In the genomic region with DNA sequence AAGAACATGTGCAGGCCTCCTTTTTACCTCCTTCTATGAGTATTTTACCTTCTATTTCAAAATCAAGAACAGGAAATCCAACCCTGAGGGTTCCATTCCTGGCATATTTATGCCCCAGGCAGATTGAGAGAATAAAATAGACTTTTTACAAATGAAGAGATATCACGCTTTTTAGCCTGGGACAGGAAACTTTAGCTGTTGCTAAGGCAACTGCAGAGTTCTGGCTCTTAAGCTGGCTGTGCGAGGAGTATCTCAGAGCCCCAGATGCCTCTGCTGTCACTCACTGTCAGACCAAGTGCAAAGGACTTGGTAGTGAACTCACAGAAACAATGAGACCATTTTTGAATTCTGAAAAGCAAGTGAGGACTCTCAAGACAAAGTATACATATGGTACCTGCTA, we compare ENCODE assay signal across 15 cellular contexts.
A peak's percentile ranks its signal among the peaks of the same experiment; 100 is the strongest.
DNase-seq lines count a peak whose midpoint lies in the region; ATAC-seq, FAIRE-seq and TF ChIP-seq lines count a peak whose summit lies in the region.
"Had no signal": no experiment of that assay in that cellular context is flagged by ENCODE, and none has a peak within 500 bp of the region (broad histone marks: within the 10 kb centered on the region; RNA-seq: fewer than 3 reads in every experiment).

No MANE protein-coding gene starts in this region.

- H3K27me3 ChIP-seq in left ventricle myocardium inferior (ENCODE audit: low read depth): no peaks in the 10 kb centered on the region
- no peaks in the 10 kb centered on the region for H3K27me3 ChIP-seq in K562 (ENCODE audit: control insufficient read depth in 2 of 2, insufficient read depth in 2 of 2, low read length in 2 of 2)
- H3K27me3 ChIP-seq in sigmoid colon: no peaks in the 10 kb centered on the region

- H3K9ac ChIP-seq in K562 (ENCODE audit: insufficient read depth in 1 of 2, low read depth in 2 of 2, low read length in 2 of 2): peak overlapping the region in 1 of 2 experiments; percentile 15; a peak in 1 of 4 replicates

- peak overlapping the region; percentile 17; the same call in 1 of the 2 replicates for H3K4me2 ChIP-seq in K562 (ENCODE audit: insufficient read depth, low read length)
- H3K4me2 ChIP-seq: A549 had no signal

- H3K9me3 ChIP-seq in left ventricle myocardium inferior (replicated peaks) (no peaks in the 10 kb centered on the region), K562 (replicated peaks; ENCODE audit: control insufficient read depth, insufficient read depth, low read depth, low read length) (no peaks in the 10 kb centered on the region), sigmoid colon (no peaks in the 10 kb centered on the region)
- H3K9me3 ChIP-seq: A549 had no signal

- no peaks in the 10 kb centered on the region for H3K36me3 ChIP-seq in left ventricle myocardium inferior
- H3K36me3 ChIP-seq in K562 (ENCODE audit: control insufficient read depth, insufficient read depth, low read length): peaks cover 36% of the 10 kb centered on the region
- H3K36me3 ChIP-seq in sigmoid colon: no peaks in the 10 kb centered on the region

- no peak for DNase-seq in left ventricle myocardium inferior
- DNase-seq in Right ventricle myocardium superior: no peak
- peak in 2 of 4 experiments; percentile 30 to 57 for DNase-seq in K562 (ENCODE audit: extremely low read depth in 1 of 4, low spot score in 3 of 4)
- DNase-seq in left kidney (ENCODE audit: low read depth, low spot score): peak; percentile 19
- no peak for DNase-seq in SHP77 treated with DMSO at 0.1 percent for 48 hours (lab: John Stamatoyannopoulos, UW)
- DNase-seq in GM10248 (ENCODE audit: extremely low spot score): no peak
- no peak for DNase-seq in sigmoid colon
- DNase-seq: HFFc6, KBM-7, NCI-H1436 treated with DMSO at 0.1 percent for 48 hours, NCI-H2081, NCI-H524 had no signal

- POLR2A ChIA-PET in K562 (lab: Yijun Ruan, JAX): interaction anchor here (0.9 kb wide), 2 partner anchors 63 to 76 kb away, joined by 4 read pairs; a partner anchor contains a TSS
- POLR2A ChIA-PET in GM10248 (lab: Yijun Ruan, JAX): no interaction called here

- peak; percentile 57 for FAIRE-seq in K562 (lab: Jason Lieb, UNC)
- FAIRE-seq: A549 had no signal

- H3K27ac ChIP-seq in left ventricle myocardium inferior (replicated peaks) (peak overlapping the region; percentile 65), K562 (ENCODE audit: extremely low read depth, low read depth, low read length) (peak overlapping the region; percentile 53; the same call in 1 of the 3 replicates), sigmoid colon (no peak overlapping the region)
- H3K27ac ChIP-seq: A549, C4-2B had no signal

- in situ Hi-C loops in K562 (cut with MboI): no loop called here

- peaks cover 63% of the 10 kb centered on the region for H3K79me2 ChIP-seq in K562 (ENCODE audit: control insufficient read depth, insufficient read depth, low read length)

- TF ChIP-seq RAD21 in K562 (CRISPR knock-in tag; conservative IDR thresholded peaks at IDR 0.05 in 1 of 2, IDR thresholded peaks at IDR 0.05 in 1 of 2): no peak

- intact Hi-C loops in left ventricle myocardium inferior (cut with micrococcal nuclease) (no loop called here), Right ventricle myocardium superior (cut with DNase I) (no loop called here), K562 (cut with micrococcal nuclease) (no loop called here), sigmoid colon (cut with DNase I) (no loop called here)

- no peaks in the 10 kb centered on the region for H3K9me1 ChIP-seq in K562 (ENCODE audit: control insufficient read depth, insufficient read depth, low read length)

- no peak for TF ChIP-seq CTCF in left ventricle myocardium inferior (IDR thresholded peaks at IDR 0.05; ENCODE audit: borderline replicate concordance)
- no peak for TF ChIP-seq CTCF in K562 (IDR thresholded peaks at IDR 0.05 in 2 of 3, conservative IDR thresholded peaks at IDR 0.05 in 1 of 3; ENCODE audit: insufficient read depth in 2 of 3, low read depth in 1 of 3, low read length in 3 of 3)
- TF ChIP-seq CTCF in GM10248 (IDR thresholded peaks at IDR 0.05; ENCODE audit: control extremely low read depth, extremely low read depth, low read depth, missing control alignments): no peak
- no peak for TF ChIP-seq CTCF in sigmoid colon (IDR thresholded peaks at IDR 0.05)

- no TSS peak for BruUV-seq in K562 (replicated peaks; lab: Mats Ljungman, UMichigan)

- H4K20me1 ChIP-seq in K562 (replicated peaks; ENCODE audit: control insufficient read depth, insufficient read depth, low read length): no peaks in the 10 kb centered on the region

- peaks cover 30% of the 10 kb centered on the region for H3K4me1 ChIP-seq in left ventricle myocardium inferior
- peaks cover 0 to 51% of the 10 kb centered on the region in 2 experiments; a peak in 4 of 5 replicates for H3K4me1 ChIP-seq in K562 (replicated peaks in 1 of 2; ENCODE audit: control insufficient read depth in 2 of 2, insufficient read depth in 2 of 2, low read length in 2 of 2)
- no peaks in the 10 kb centered on the region for H3K4me1 ChIP-seq in sigmoid colon

- peak overlapping the region; percentile 2; the same call in 1 of the 2 replicates for H2AFZ ChIP-seq in K562 (ENCODE audit: low read depth, low read length)

- H3K4me3 ChIP-seq in left ventricle myocardium inferior (no peak overlapping the region), K562 (no peak overlapping the region), sigmoid colon (no peak overlapping the region)
- H3K4me3 ChIP-seq: A549 had no signal

- TF ChIP-seq EP300 in K562 (IDR thresholded peaks at IDR 0.05; ENCODE audit: low read length): no peak
- no peak for TF ChIP-seq EP300 in sigmoid colon (IDR thresholded peaks at IDR 0.05)

- WGBS in K562 (ENCODE audit: insufficient coverage, low coverage, missing lambda C conversion rate): 57% methylated on average over 2 of the region's 2 CpGs
- 59 to 87% methylated on average over 2 of the region's 2 CpGs for WGBS in sigmoid colon, 2 donors

- CTCF ChIA-PET in K562 (lab: Yijun Ruan, JAX; ENCODE audit: low intra/inter-chr PET ratio) (no interaction called here), GM10248 (lab: Yijun Ruan, JAX) (interaction anchor here (0.8 to 1.3 kb wide), 3 partner anchors 33 to 104 kb away, joined by 3 to 5 read pairs (median 4); no protein-coding TSS in a partner anchor)

- TF ChIP-seq POLR2A in K562 (conservative IDR thresholded peaks at IDR 0.05) (no peak), sigmoid colon (IDR thresholded peaks at IDR 0.05) (no peak)

- ATAC-seq in Right ventricle myocardium superior (ENCODE audit: poor library complexity) (no peak), K562 (peak; percentile 60), GM21360 (IDR thresholded peaks at IDR 0.05; ENCODE audit: unreplicated experiment) (no peak)
- ATAC-seq: A549 had no signal

TF ChIP-seq in K562, 482 proteins besides CTCF, POLR2A, EP300 and RAD21 (continues in another document):
- TF ChIP-seq ZNF224 (CRISPR knock-in tag; IDR thresholded peaks at IDR 0.05): no peak
- TF ChIP-seq, protein P1, sequence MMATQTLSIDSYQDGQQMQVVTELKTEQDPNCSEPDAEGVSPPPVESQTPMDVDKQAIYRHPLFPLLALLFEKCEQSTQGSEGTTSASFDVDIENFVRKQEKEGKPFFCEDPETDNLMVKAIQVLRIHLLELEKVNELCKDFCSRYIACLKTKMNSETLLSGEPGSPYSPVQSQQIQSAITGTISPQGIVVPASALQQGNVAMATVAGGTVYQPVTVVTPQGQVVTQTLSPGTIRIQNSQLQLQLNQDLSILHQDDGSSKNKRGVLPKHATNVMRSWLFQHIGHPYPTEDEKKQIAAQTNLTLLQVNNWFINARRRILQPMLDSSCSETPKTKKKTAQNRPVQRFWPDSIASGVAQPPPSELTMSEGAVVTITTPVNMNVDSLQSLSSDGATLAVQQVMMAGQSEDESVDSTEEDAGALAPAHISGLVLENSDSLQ (IDR thresholded peaks at IDR 0.05): peak; percentile 93
- no peak for TF ChIP-seq SMC3 (conservative IDR thresholded peaks at IDR 0.05; ENCODE audit: insufficient read depth, low read depth, low read length)
- peak; percentile 44; the same call in 1 of the 2 replicates for TF ChIP-seq TCF3 (CRISPR knock-in tag; IDR thresholded peaks at IDR 0.05)
- TF ChIP-seq, protein P2, sequence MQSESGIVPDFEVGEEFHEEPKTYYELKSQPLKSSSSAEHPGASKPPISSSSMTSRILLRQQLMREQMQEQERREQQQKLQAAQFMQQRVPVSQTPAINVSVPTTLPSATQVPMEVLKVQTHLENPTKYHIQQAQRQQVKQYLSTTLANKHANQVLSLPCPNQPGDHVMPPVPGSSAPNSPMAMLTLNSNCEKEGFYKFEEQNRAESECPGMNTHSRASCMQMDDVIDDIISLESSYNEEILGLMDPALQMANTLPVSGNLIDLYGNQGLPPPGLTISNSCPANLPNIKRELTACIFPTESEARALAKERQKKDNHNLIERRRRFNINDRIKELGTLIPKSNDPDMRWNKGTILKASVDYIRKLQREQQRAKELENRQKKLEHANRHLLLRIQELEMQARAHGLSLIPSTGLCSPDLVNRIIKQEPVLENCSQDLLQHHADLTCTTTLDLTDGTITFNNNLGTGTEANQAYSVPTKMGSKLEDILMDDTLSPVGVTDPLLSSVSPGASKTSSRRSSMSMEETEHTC (IDR thresholded peaks at IDR 0.05): no peak
- TF ChIP-seq, protein P3, sequence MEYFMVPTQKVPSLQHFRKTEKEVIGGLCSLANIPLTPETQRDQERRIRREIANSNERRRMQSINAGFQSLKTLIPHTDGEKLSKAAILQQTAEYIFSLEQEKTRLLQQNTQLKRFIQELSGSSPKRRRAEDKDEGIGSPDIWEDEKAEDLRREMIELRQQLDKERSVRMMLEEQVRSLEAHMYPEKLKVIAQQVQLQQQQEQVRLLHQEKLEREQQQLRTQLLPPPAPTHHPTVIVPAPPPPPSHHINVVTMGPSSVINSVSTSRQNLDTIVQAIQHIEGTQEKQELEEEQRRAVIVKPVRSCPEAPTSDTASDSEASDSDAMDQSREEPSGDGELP (CRISPR knock-in tag; IDR thresholded peaks at IDR 0.05; ENCODE audit: borderline replicate concordance): no peak
- TF ChIP-seq ETV1 (tag; conservative IDR thresholded peaks at IDR 0.05; ENCODE audit: low read depth): no peak
- no peak for TF ChIP-seq PHF21A (IDR thresholded peaks at IDR 0.05; ENCODE audit: borderline replicate concordance, low read depth)
- peak; percentile 88 for TF ChIP-seq RFX1 (IDR thresholded peaks at IDR 0.05)
- TF ChIP-seq TAL1 (IDR thresholded peaks at IDR 0.05): peak; percentile 17; the same call in 1 of the 2 replicates
- TF ChIP-seq PRPF4 (IDR thresholded peaks at IDR 0.05; ENCODE audit: insufficient read depth, low read depth, low read length, poor library complexity, severe bottlenecking): no peak
- TF ChIP-seq TRIM28 (IDR thresholded peaks at IDR 0.05): no peak
- TF ChIP-seq ELF2 (CRISPR knock-in tag; IDR thresholded peaks at IDR 0.05): no peak
- TF ChIP-seq ZNF140 (CRISPR knock-in tag; IDR thresholded peaks at IDR 0.05): no peak
- TF ChIP-seq ZNF778 (CRISPR knock-in tag; IDR thresholded peaks at IDR 0.05): no peak
- no peak for TF ChIP-seq KLF6 (CRISPR knock-in tag; IDR thresholded peaks at IDR 0.05; ENCODE audit: borderline replicate concordance)

Comparison
In these comparisons a context has a peak if more than half of its experiments do, and no peak if none do; other contexts are left out.
1. H3K27ac ChIP-seq: peak in left ventricle myocardium inferior (single experiment) and K562 (single experiment); none in sigmoid colon (0 of 4).